In the genomic region with DNA sequence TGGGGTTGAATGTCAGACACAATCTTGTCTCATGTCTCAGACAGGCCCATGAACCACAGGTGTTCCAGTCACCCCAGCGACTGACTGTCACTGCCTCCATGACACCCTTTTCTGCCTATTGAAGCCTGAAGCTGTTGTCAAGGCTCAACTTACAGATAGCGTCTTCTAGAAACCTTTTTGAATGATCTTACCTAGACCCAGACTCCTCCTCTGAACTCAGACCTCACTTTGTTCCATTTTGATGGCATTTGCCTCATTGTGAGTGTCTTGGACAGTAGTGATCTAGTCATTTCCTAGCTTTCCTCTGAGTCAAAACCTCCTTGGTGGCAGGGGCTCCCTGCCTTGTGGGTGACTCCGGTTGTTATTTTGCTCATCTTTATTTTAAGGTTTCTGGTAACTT, we compare ENCODE assay signal across 28 cellular contexts.
DNase-seq lines count a peak whose midpoint lies in the region; ATAC-seq and TF ChIP-seq lines count a peak whose summit lies in the region.
"Had no signal": no experiment of that assay in that cellular context is flagged by ENCODE, and none has a peak within 500 bp of the region (broad histone marks: within the 10 kb centered on the region; RNA-seq: fewer than 3 reads in every experiment).

No MANE protein-coding gene starts in this region.

- WGBS in gastroesophageal sphincter (ENCODE audit: low coverage in 1 of 2), 2 donors: 90 to 91% methylated on average over 2 to 3 of the region's 3 CpGs

- no peak for TF ChIP-seq CTCF in gastroesophageal sphincter (IDR thresholded peaks at IDR 0.05)

- no peak for TF ChIP-seq EP300 in gastroesophageal sphincter (IDR thresholded peaks at IDR 0.05)

- peaks cover 12% of the 10 kb centered on the region for H3K27me3 Mint-ChIP-seq in activated T-cell treated with anti-CD3 and anti-CD28 coated beads, Interleukin-2, amount 50 U/mL, for 24 hours

- no peaks in the 10 kb centered on the region for H3K36me3 Mint-ChIP-seq in activated T-cell treated with anti-CD3 and anti-CD28 coated beads, Interleukin-2, amount 50 U/mL, for 24 hours (ENCODE audit: low read depth)

- no peaks in the 10 kb centered on the region for H3K27me3 ChIP-seq in gastroesophageal sphincter
- H3K27me3 ChIP-seq: suprapubic skin had no signal

- peaks cover 2% of the 10 kb centered on the region for H3K4me1 Mint-ChIP-seq in activated T-cell treated with anti-CD3 and anti-CD28 coated beads, Interleukin-2, amount 50 U/mL, for 24 hours (ENCODE audit: low read depth)
- H3K4me1 Mint-ChIP-seq: neural crest cell had no signal

- H3K9me3 ChIP-seq in gastroesophageal sphincter: no peaks in the 10 kb centered on the region
- H3K9me3 ChIP-seq: A549, Caco-2, lower lobe of right lung, mucosa of descending colon, suprapubic skin had no signal

- no peak overlapping the region for H3K27ac ChIP-seq in gastroesophageal sphincter
- H3K27ac ChIP-seq: A549, lower lobe of right lung, suprapubic skin had no signal

- no peak overlapping the region for H3K4me3 Mint-ChIP-seq in activated T-cell treated with anti-CD3 and anti-CD28 coated beads, Interleukin-2, amount 50 U/mL, for 24 hours
- H3K4me3 Mint-ChIP-seq: dendritic cell treated with granulocyte-macrophage colony-stimulating factor and Interleukin-4, amounts not matched to agents 40 ng/mL and 50 ng/mL, for 4 days; HFFc6; neural crest cell had no signal

- H3K27ac Mint-ChIP-seq in activated T-cell treated with anti-CD3 and anti-CD28 coated beads, Interleukin-2, amount 50 U/mL, for 24 hours: peak overlapping the region; percentile 27
- H3K27ac Mint-ChIP-seq: dendritic cell treated with granulocyte-macrophage colony-stimulating factor and Interleukin-4, amounts not matched to agents 40 ng/mL and 50 ng/mL, for 4 days; HFFc6 had no signal

- H3K9me3 Mint-ChIP-seq in activated T-cell treated with anti-CD3 and anti-CD28 coated beads, Interleukin-2, amount 50 U/mL, for 24 hours: no peaks in the 10 kb centered on the region
- H3K9me3 Mint-ChIP-seq: dendritic cell treated with granulocyte-macrophage colony-stimulating factor and Interleukin-4, amounts not matched to agents 40 ng/mL and 50 ng/mL, for 4 days; neural crest cell had no signal

- no peaks in the 10 kb centered on the region for H3K36me3 ChIP-seq in gastroesophageal sphincter
- H3K36me3 ChIP-seq: lower lobe of right lung, suprapubic skin had no signal

- no peaks in the 10 kb centered on the region for H3K4me1 ChIP-seq in gastroesophageal sphincter
- H3K4me1 ChIP-seq: A549, Caco-2, lower lobe of right lung, suprapubic skin had no signal

- ATAC-seq in GM21619 (IDR thresholded peaks at IDR 0.05; ENCODE audit: unreplicated experiment) (peak; percentile 48), HG03439 (IDR thresholded peaks at IDR 0.05; ENCODE audit: unreplicated experiment) (peak; percentile 81), GM21528 (IDR thresholded peaks at IDR 0.05; ENCODE audit: low FRiP score, unreplicated experiment) (no peak), HG02678 (IDR thresholded peaks at IDR 0.05; ENCODE audit: unreplicated experiment) (no peak), gastroesophageal sphincter (no peak)
- ATAC-seq: A549, lower lobe of right lung, mucosa of descending colon, sciatic nerve had no signal

- no peak overlapping the region for H3K4me3 ChIP-seq in gastroesophageal sphincter
- H3K4me3 ChIP-seq: A549, lower lobe of right lung, mucosa of descending colon, suprapubic skin had no signal

- no peak for DNase-seq in activated T-cell treated with anti-CD3 and anti-CD28 coated beads, Interleukin-2, amount 50 U/mL, for 24 hours
- no peak for DNase-seq in activated T-cell treated with anti-CD3 and anti-CD28 coated beads for 4 hours
- DNase-seq in myocyte (ENCODE audit: low read depth): peak; percentile 14
- DNase-seq: activated CD4-positive, CD25-positive, alpha-beta regulatory T cell; activated gamma-delta T cell treated with Interleukin-2 at 50 U/mL for 16 hours; anterior cingulate cortex; Caco-2; caudate nucleus; HFFc6; Kasumi-1; kidney; lower lobe of right lung; mucosa of descending colon; NCI-H1048; NCI-H187 treated with DMSO at 0.1 percent for 48 hours; NCI-H82; Right ventricle myocardium superior; T1000 had no signal

- no peak for TF ChIP-seq POLR2A in gastroesophageal sphincter (IDR thresholded peaks at IDR 0.05)

Comparison
In these comparisons a context has a peak if more than half of its experiments do, and no peak if none do; other contexts are left out.
1. ATAC-seq: peak in GM21619 (single experiment) and HG03439 (single experiment); none in GM21528 (single experiment), HG02678 (single experiment) and gastroesophageal sphincter (single experiment).